ENCODE assay signal across 10 cellular contexts in the genomic region with DNA sequence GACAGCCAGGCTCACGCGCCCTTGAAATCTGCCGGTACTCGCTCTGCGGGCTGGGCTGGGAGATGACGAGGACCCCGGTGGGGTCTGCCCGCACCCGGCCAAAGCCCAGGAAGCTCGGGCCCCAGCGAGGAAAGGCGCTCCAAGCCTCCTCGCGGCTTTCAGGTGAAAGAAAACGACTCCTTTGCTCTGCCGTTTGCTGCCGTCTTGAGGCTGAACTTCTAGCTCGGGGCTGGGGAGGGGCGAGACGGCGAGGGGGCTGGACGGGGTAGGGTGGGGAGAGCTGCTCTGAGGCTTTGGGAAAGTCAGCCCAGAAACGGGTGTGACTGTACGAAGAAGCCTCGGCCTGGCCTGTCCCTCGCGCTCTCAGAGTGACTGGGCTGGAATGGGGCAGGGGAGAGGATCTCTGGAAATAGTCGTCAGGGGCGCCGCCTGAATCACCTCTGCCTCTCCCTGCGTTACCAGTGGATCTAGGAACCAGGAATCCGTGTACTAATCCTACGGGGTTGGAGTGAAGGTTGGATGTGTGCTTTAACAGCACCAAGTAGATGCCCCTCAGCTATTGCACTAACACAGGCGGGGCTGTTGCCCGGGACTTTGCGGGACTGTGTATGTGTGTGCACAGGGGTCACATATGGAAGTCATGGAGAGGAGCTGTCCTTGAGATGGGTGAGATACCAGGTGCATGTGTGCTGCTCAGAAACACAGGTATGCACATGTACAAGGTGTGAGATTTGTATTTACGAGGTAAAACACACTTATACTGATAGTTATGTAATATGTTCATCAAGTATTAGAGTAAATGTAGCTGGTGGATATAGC. TPM values are rescaled to one million over a fixed set of nuclear protein-coding genes. Genes with fewer than 3 reads are reported as not detected.
DNase-seq lines count a peak whose midpoint lies in the region; ATAC-seq lines count a peak whose summit lies in the region.
"Had no signal": no experiment of that assay in that cellular context is flagged by ENCODE, and none has a peak within 500 bp of the region (broad histone marks: within the 10 kb centered on the region; RNA-seq: fewer than 3 reads in every experiment).

No MANE protein-coding gene starts in this region.

- H3K27me3 Mint-ChIP-seq in activated CD4-positive, alpha-beta T cell treated with anti-CD3 and anti-CD28 coated beads for 36 hours: peaks cover 69% of the 10 kb centered on the region
- H3K27me3 Mint-ChIP-seq in activated naive CD8-positive, alpha-beta T cell: peaks cover 45% of the 10 kb centered on the region
- peaks cover 40 to 49% (median 46%) of the 10 kb centered on the region in 3 donors for H3K27me3 Mint-ChIP-seq in immature natural killer cell (ENCODE audit: low read depth in 3 of 3)
- H3K27me3 Mint-ChIP-seq in stimulated activated naive B cell treated with anti-CD40 and anti-IgM and Interleukin-4, amounts not matched to agents 10 μg/mL and 1 μg/mL and 100 μg/mL, for 72 hours: peaks cover 74 to 96% of the 10 kb centered on the region in 2 donors

- intact Hi-C loops in activated CD4-positive, alpha-beta T cell treated with anti-CD3 and anti-CD28 coated beads for 36 hours (cut with DNase I, micrococcal nuclease): no loop called here

- peak overlapping the region; percentile 45 for H3K4me3 Mint-ChIP-seq in activated CD4-positive, alpha-beta T cell treated with anti-CD3 and anti-CD28 coated beads for 36 hours
- peak overlapping the region; percentile 83 for H3K4me3 Mint-ChIP-seq in activated naive CD8-positive, alpha-beta T cell
- peak overlapping the region; percentile 25 to 67 (median 48) for H3K4me3 Mint-ChIP-seq in immature natural killer cell
- peak overlapping the region; percentile 84 to 89 for H3K4me3 Mint-ChIP-seq in stimulated activated naive B cell treated with anti-CD40 and anti-IgM and Interleukin-4, amounts not matched to agents 10 μg/mL and 1 μg/mL and 100 μg/mL, for 72 hours

- peak; percentile 9 for DNase-seq in activated CD4-positive, alpha-beta T cell treated with anti-CD3 and anti-CD28 coated beads for 36 hours
- DNase-seq in activated CD4-positive, alpha-beta T cell treated with anti-CD3 and anti-CD28 coated beads for 4 hours: no peak
- no peak for DNase-seq in immature natural killer cell
- no peak for DNase-seq in stimulated activated naive B cell treated with anti-CD40 and anti-IgM and Interleukin-4, amounts not matched to agents 10 μg/mL and 1 μg/mL and 100 μg/mL, for 72 hours
- no peak for DNase-seq in NCI-H510A treated with DMSO at 0.1 percent for 48 hours (lab: John Stamatoyannopoulos, UW)
- no peak for DNase-seq in stimulated activated CD4-positive, alpha-beta T cell treated with anti-CD3 and anti-CD28 coated beads, Interleukin-4, amount 100 ng/mL, for 4 hours

- ATAC-seq in activated CD4-positive, alpha-beta T cell treated with anti-CD3 and anti-CD28 coated beads for 36 hours: no peak
- no peak for ATAC-seq in stimulated activated naive B cell treated with anti-CD40 and anti-IgM and Interleukin-4, amounts not matched to agents 10 μg/mL and 1 μg/mL and 100 μg/mL, for 72 hours (replicated peaks)
- no peak for ATAC-seq in GM19397 (IDR thresholded peaks at IDR 0.05; ENCODE audit: unreplicated experiment)

- peaks cover 33% of the 10 kb centered on the region for H3K4me1 Mint-ChIP-seq in activated CD4-positive, alpha-beta T cell treated with anti-CD3 and anti-CD28 coated beads for 36 hours
- H3K4me1 Mint-ChIP-seq in activated naive CD8-positive, alpha-beta T cell (ENCODE audit: low read depth): peaks cover 36% of the 10 kb centered on the region
- H3K4me1 Mint-ChIP-seq in immature natural killer cell: peaks cover 35 to 48% of the 10 kb centered on the region in 2 donors
- H3K4me1 Mint-ChIP-seq in stimulated activated naive B cell treated with anti-CD40 and anti-IgM and Interleukin-4, amounts not matched to agents 10 μg/mL and 1 μg/mL and 100 μg/mL, for 72 hours: peaks cover 35 to 71% of the 10 kb centered on the region in 2 donors

- H3K36me3 Mint-ChIP-seq in activated CD4-positive, alpha-beta T cell treated with anti-CD3 and anti-CD28 coated beads for 36 hours (ENCODE audit: low read depth): no peaks in the 10 kb centered on the region
- H3K36me3 Mint-ChIP-seq in activated naive CD8-positive, alpha-beta T cell: no peaks in the 10 kb centered on the region
- peaks cover 0 to 3% (median 0%) of the 10 kb centered on the region in 3 donors for H3K36me3 Mint-ChIP-seq in immature natural killer cell
- H3K36me3 Mint-ChIP-seq in stimulated activated naive B cell treated with anti-CD40 and anti-IgM and Interleukin-4, amounts not matched to agents 10 μg/mL and 1 μg/mL and 100 μg/mL, for 72 hours: peaks cover 4 to 6% of the 10 kb centered on the region in 2 donors

- CTCF ChIA-PET in activated CD4-positive, alpha-beta T cell treated with anti-CD3 and anti-CD28 coated beads for 36 hours (lab: Charles Lee): interaction anchor here (0.6 to 1.8 kb wide), 6 partner anchors 9 to 976 kb away, joined by 3 to 7 read pairs (median 3); no protein-coding TSS in a partner anchor

- no peak overlapping the region for H3K27ac Mint-ChIP-seq in activated CD4-positive, alpha-beta T cell treated with anti-CD3 and anti-CD28 coated beads for 36 hours
- no peak overlapping the region for H3K27ac Mint-ChIP-seq in activated naive CD8-positive, alpha-beta T cell
- H3K27ac Mint-ChIP-seq in immature natural killer cell: no peak overlapping the region
- peak overlapping the region; percentile 81 for H3K27ac Mint-ChIP-seq in stimulated activated naive B cell treated with anti-CD40 and anti-IgM and Interleukin-4, amounts not matched to agents 10 μg/mL and 1 μg/mL and 100 μg/mL, for 72 hours

- POLR2A ChIA-PET in activated CD4-positive, alpha-beta T cell treated with anti-CD3 and anti-CD28 coated beads for 36 hours (lab: Charles Lee): no interaction called here

- no peaks in the 10 kb centered on the region for H3K9me3 Mint-ChIP-seq in activated CD4-positive, alpha-beta T cell treated with anti-CD3 and anti-CD28 coated beads for 36 hours (ENCODE audit: low read depth)
- H3K9me3 Mint-ChIP-seq in activated naive CD8-positive, alpha-beta T cell (ENCODE audit: low read depth): no peaks in the 10 kb centered on the region
- H3K9me3 Mint-ChIP-seq in immature natural killer cell: peaks cover 0 to 2% (median 0%) of the 10 kb centered on the region in 6 donors
- H3K9me3 Mint-ChIP-seq in stimulated activated naive B cell treated with anti-CD40 and anti-IgM and Interleukin-4, amounts not matched to agents 10 μg/mL and 1 μg/mL and 100 μg/mL, for 72 hours: no peaks in the 10 kb centered on the region

RNA-seq across cellular contexts. Expression of a gene that starts 0.5 kb away (rescaled TPM):
- not detected for total RNA-seq in activated CD4-positive, alpha-beta T cell treated with anti-CD3 and anti-CD28 coated beads for 36 hours
- not detected for polyA plus RNA-seq in immature natural killer cell
- total RNA-seq: glomerular endothelial cell had no signal

RNA-seq across cellular contexts. Expression of a gene that starts 0.6 kb away (rescaled TPM):
- total RNA-seq in activated CD4-positive, alpha-beta T cell treated with anti-CD3 and anti-CD28 coated beads for 36 hours: not detected
- polyA plus RNA-seq in immature natural killer cell: not detected

RNA-seq across cellular contexts. Expression of a gene that starts 58.6 kb away (rescaled TPM):
- total RNA-seq in activated CD4-positive, alpha-beta T cell treated with anti-CD3 and anti-CD28 coated beads for 36 hours: not detected
- polyA plus RNA-seq in immature natural killer cell: not detected
- total RNA-seq: glomerular endothelial cell, M059J had no signal
